ENCODE assay signal across 12 cellular contexts in the genomic region with DNA sequence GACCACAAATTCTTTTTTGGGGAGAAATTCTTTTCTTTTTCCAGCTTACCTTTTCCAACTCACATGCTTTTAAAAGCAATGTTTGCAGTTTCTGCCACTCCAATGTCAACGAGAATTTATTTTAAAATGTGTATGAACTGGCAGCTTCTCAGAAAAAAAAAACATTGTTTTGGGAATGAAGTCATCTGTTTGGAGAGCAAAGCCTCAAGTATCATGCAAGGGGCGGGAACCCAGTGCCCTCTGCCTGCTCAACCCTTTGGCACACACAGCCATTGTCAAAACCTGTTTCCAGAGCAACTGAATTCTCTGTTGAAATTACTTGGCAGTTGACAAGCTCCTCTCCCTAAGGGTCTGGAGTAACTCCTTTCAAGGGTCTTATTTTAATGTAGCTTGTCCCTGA.
A peak's percentile ranks its signal among the peaks of the same experiment; 100 is the strongest.
DNase-seq lines count a peak whose midpoint lies in the region; ATAC-seq, FAIRE-seq and TF ChIP-seq lines count a peak whose summit lies in the region.
"Had no signal": no experiment of that assay in that cellular context is flagged by ENCODE, and none has a peak within 500 bp of the region (broad histone marks: within the 10 kb centered on the region; RNA-seq: fewer than 3 reads in every experiment).

No MANE protein-coding gene starts in this region.

- no peak for ATAC-seq in esophagus mucosa
- no peak for ATAC-seq in HG02798 (IDR thresholded peaks at IDR 0.05; ENCODE audit: poor library complexity, unreplicated experiment)

- peaks cover 0 to 51% (median 0%) of the 10 kb centered on the region in 4 donors for H3K27me3 ChIP-seq in esophagus squamous epithelium

- DNase-seq in A172 (ENCODE audit: low spot score) (peak; percentile 35), HS-27A (ENCODE audit: low read depth) (peak; percentile 23), RCC 7860 (ENCODE audit: low spot score) (peak; percentile 39), fibroblast of villous mesenchyme (ENCODE audit: low read depth) (peak; percentile 36), NCI-H524 treated with DMSO at 0.1 percent for 48 hours (lab: John Stamatoyannopoulos, UW) (no peak), esophagus squamous epithelium (lab: John Stamatoyannopoulos, UW) (no peak)
- DNase-seq: AML-193, trophoblast cell had no signal

- no peak for FAIRE-seq in RCC 7860 (lab: Jason Lieb, UNC)

- H3K4me1 ChIP-seq in esophagus squamous epithelium: peaks cover 0 to 7% (median 0%) of the 10 kb centered on the region in 3 donors

- TF ChIP-seq CTCF in fibroblast of villous mesenchyme (IDR thresholded peaks at IDR 0.05; ENCODE audit: insufficient read depth, low read depth, low read length) (no peak), esophagus squamous epithelium (IDR thresholded peaks at IDR 0.05) (no peak)

- no peaks in the 10 kb centered on the region for H3K36me3 ChIP-seq in esophagus squamous epithelium

- no peak overlapping the region for H3K4me3 ChIP-seq in fibroblast of villous mesenchyme (ENCODE audit: low read depth, low read length)
- H3K4me3 ChIP-seq in esophagus squamous epithelium: no peak overlapping the region
- H3K4me3 ChIP-seq: SK-N-MC had no signal

- H3K27ac ChIP-seq in esophagus squamous epithelium: no peak overlapping the region
- H3K27ac ChIP-seq: KMS-11, SK-N-MC had no signal

- intact Hi-C loops in esophagus squamous epithelium (cut with DNase I): no loop called here

- no peak for TF ChIP-seq POLR2A in esophagus squamous epithelium (IDR thresholded peaks at IDR 0.05)

- no peaks in the 10 kb centered on the region for H3K9me3 ChIP-seq in esophagus squamous epithelium

- WGBS in esophagus squamous epithelium, 2 donors: 14 to 28% methylated on average over 2 of the region's 2 CpGs

Comparison
In these comparisons a context has a peak if more than half of its experiments do, and no peak if none do; other contexts are left out.
1. DNase-seq: peak in A172 (single experiment), HS-27A (single experiment), RCC 7860 (single experiment) and fibroblast of villous mesenchyme (single experiment); none in NCI-H524 treated with DMSO at 0.1 percent for 48 hours (single experiment) and esophagus squamous epithelium (single experiment).